ENCODE assay signal across 22 cellular contexts in the genomic region with DNA sequence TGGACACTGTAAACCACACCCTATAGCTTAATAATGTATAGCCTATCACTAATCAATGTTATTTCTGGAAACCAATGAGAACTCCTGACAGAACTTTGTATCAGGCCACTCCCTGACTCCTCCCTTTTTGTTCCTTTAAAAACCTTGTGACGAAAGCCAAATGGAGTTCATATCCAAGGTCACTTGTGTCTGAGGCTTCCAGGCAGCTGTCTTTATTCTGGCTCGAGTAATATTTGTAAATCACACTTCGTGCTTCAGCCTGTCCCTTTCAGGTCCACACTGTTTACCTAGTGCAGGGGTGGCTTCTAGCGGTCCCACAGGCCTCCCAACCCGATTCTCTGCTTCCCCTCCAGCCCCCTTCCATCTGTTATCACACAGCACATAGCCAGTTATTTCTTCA. TPM values are rescaled to one million over a fixed set of nuclear protein-coding genes. Genes with fewer than 3 reads are reported as not detected.
DNase-seq lines count a peak whose midpoint lies in the region; ATAC-seq, FAIRE-seq and TF ChIP-seq lines count a peak whose summit lies in the region.
"Had no signal": no experiment of that assay in that cellular context is flagged by ENCODE, and none has a peak within 500 bp of the region (broad histone marks: within the 10 kb centered on the region; RNA-seq: fewer than 3 reads in every experiment).

No MANE protein-coding gene starts in this region.

- H3K36me3 ChIP-seq in heart right ventricle (no peaks in the 10 kb centered on the region), pancreas (no peaks in the 10 kb centered on the region)

- TF ChIP-seq CTCF in heart right ventricle (IDR thresholded peaks at IDR 0.05) (no peak), pancreas (IDR thresholded peaks at IDR 0.05) (no peak), H9 (conservative IDR thresholded peaks at IDR 0.05) (no peak)

- no peaks in the 10 kb centered on the region for H3K79me1 ChIP-seq in H9 (ENCODE audit: insufficient read depth, low read depth, low read length, poor library complexity, severe bottlenecking)

- H3T11ph ChIP-seq in H9 (ENCODE audit: low read length), result no peak overlapping the region

- H4K20me1 ChIP-seq in H9 (ENCODE audit: control insufficient read depth, insufficient read depth, insufficient read length), result no peaks in the 10 kb centered on the region

- no peaks in the 10 kb centered on the region for H3K79me2 ChIP-seq in H9 (ENCODE audit: insufficient read depth, low read length)

- H3K27ac ChIP-seq in heart right ventricle (peak overlapping the region in 9 of 10 donors; percentile 15 to 82 (median 64)), pancreas (no peak overlapping the region), H9 (ENCODE audit: insufficient read length, low read depth, low read length) (no peak overlapping the region)
- H3K27ac ChIP-seq: SK-N-MC had no signal

- H3K27me3 ChIP-seq in heart right ventricle (no peaks in the 10 kb centered on the region), pancreas (no peaks in the 10 kb centered on the region), H9 (ENCODE audit: insufficient read depth, low read length) (no peaks in the 10 kb centered on the region)

- H3K18ac ChIP-seq in H9 (ENCODE audit: insufficient read length, low read depth, low read length), result no peak overlapping the region

- H3K36me3 Mint-ChIP-seq in H9 (ENCODE audit: insufficient read depth in 1 of 3, low read depth in 3 of 3), result no peaks in the 10 kb centered on the region
- H3K36me3 Mint-ChIP-seq: activated naive CD4-positive, alpha-beta T cell treated with anti-CD3 and anti-CD28 coated beads, Interleukin-2, amount 50 U/mL, for 24 hours; natural killer cell had no signal

- H3K4me2 ChIP-seq in H9 (ENCODE audit: insufficient read depth, insufficient read length, low read length), result no peak overlapping the region

- H3K56ac ChIP-seq in H9 (ENCODE audit: insufficient read length, low read depth, low read length), result no peak overlapping the region

- intact Hi-C loops in heart right ventricle (cut with DNase I) (no loop called here), pancreas (cut with DNase I) (no loop called here)

- H3K4me3 Mint-ChIP-seq in H9, result no peak overlapping the region
- H3K4me3 Mint-ChIP-seq: activated naive CD4-positive, alpha-beta T cell treated with anti-CD3 and anti-CD28 coated beads, Interleukin-2, amount 50 U/mL, for 24 hours; natural killer cell had no signal

- no peak overlapping the region for H2BK20ac ChIP-seq in H9 (ENCODE audit: low read depth, low read length, poor library complexity, severe bottlenecking)

- H2AFZ ChIP-seq in H9 (ENCODE audit: low read length), result no peak overlapping the region

- H2BK12ac ChIP-seq in H9 (ENCODE audit: insufficient read length, low read depth, low read length), result no peak overlapping the region

- H2BK5ac ChIP-seq in H9 (ENCODE audit: insufficient read length, low read length), result no peak overlapping the region

- no peak overlapping the region for H4K5ac ChIP-seq in H9 (ENCODE audit: insufficient read length, low read depth, low read length)

- H3K9me3 ChIP-seq in heart right ventricle (no peaks in the 10 kb centered on the region), pancreas (no peaks in the 10 kb centered on the region), H9 (ENCODE audit: control insufficient read depth, low read depth, low read length) (no peaks in the 10 kb centered on the region)

- no peak overlapping the region for H3K14ac ChIP-seq in H9 (ENCODE audit: insufficient read depth, low read length)

- H3K4me1 Mint-ChIP-seq in H9, result peaks cover 14 to 23% of the 10 kb centered on the region in 2 experiments
- H3K4me1 Mint-ChIP-seq: activated naive CD4-positive, alpha-beta T cell treated with anti-CD3 and anti-CD28 coated beads, Interleukin-2, amount 50 U/mL, for 24 hours; natural killer cell had no signal

- no peak overlapping the region for H4K8ac ChIP-seq in H9 (replicated peaks; ENCODE audit: insufficient read length, low read depth, low read length)

- no peak for FAIRE-seq in pancreas (lab: Jason Lieb, UNC)
- FAIRE-seq: colon had no signal

- H3K23ac ChIP-seq in H9 (ENCODE audit: insufficient read length, low read depth, low read length), result no peak overlapping the region

- no peak overlapping the region for H2AK5ac ChIP-seq in H9 (ENCODE audit: insufficient read length, low read length)

- H3K4me1 ChIP-seq in heart right ventricle (peaks cover 8 to 55% (median 24%) of the 10 kb centered on the region in 9 donors), pancreas (peaks cover 8 to 17% (median 11%) of the 10 kb centered on the region in 3 donors), H9 (ENCODE audit: insufficient read depth, low read length) (peaks cover 5% of the 10 kb centered on the region; the same call in 1 of the 2 replicates)

- peaks cover 5% of the 10 kb centered on the region for H3K27me3 Mint-ChIP-seq in H9 (ENCODE audit: low read depth)

- H3K23me2 ChIP-seq in H9 (ENCODE audit: insufficient read length, low read depth, low read length, poor library complexity, severe bottlenecking), result no peaks in the 10 kb centered on the region

- WGBS in heart right ventricle, 2 donors, result 16% methylated on average over 5 of the region's 5 CpGs
- 2 to 4% methylated on average over 5 of the region's 5 CpGs for WGBS in pancreas, 2 donors
- WGBS in H9 (ENCODE audit: extremely low coverage, insufficient read length, low lambda C conversion rate), result no CpG with 5 or more reads among the region's 5 CpGs

- ATAC-seq in heart right ventricle (peak; percentile 63 to 82 (median 76)), pancreas (peak; percentile 68 to 91 (median 84))
- ATAC-seq: natural killer cell, PC-3 had no signal

- no peak overlapping the region for H2BK15ac ChIP-seq in H9 (ENCODE audit: low read depth, low read length)

- H3K9ac ChIP-seq in H9 (ENCODE audit: extremely low read depth, insufficient read length, low read length), result no peak overlapping the region

- H3K9me3 Mint-ChIP-seq in H9, result no peaks in the 10 kb centered on the region; a peak in 1 of 5 replicates
- H3K9me3 Mint-ChIP-seq: activated naive CD4-positive, alpha-beta T cell treated with anti-CD3 and anti-CD28 coated beads, Interleukin-2, amount 50 U/mL, for 24 hours; natural killer cell had no signal

- no peak overlapping the region for H3K4me3 ChIP-seq in heart right ventricle
- no peak overlapping the region for H3K4me3 ChIP-seq in pancreas
- H3K4me3 ChIP-seq: SK-N-MC had no signal

- no peak overlapping the region for H4K91ac ChIP-seq in H9 (ENCODE audit: insufficient read length, low read depth, low read length)

- no peak overlapping the region for H3K4ac ChIP-seq in H9 (ENCODE audit: low read depth, low read length)

- no peak overlapping the region for H3K27ac Mint-ChIP-seq in H9
- H3K27ac Mint-ChIP-seq: activated naive CD4-positive, alpha-beta T cell treated with anti-CD3 and anti-CD28 coated beads, Interleukin-2, amount 50 U/mL, for 24 hours; natural killer cell had no signal

- H2BK120ac ChIP-seq in H9 (ENCODE audit: low read depth, low read length, poor library complexity, severe bottlenecking), result no peak overlapping the region

- peak; percentile 87 for DNase-seq in DMS53 (lab: John Stamatoyannopoulos, UW)
- DNase-seq in NCI-H2196 treated with DMSO at 0.1 percent for 48 hours (lab: John Stamatoyannopoulos, UW; ENCODE audit: unreplicated experiment), result peak; percentile 85
- DNase-seq in heart right ventricle, result peak in 1 of 2 donors; percentile 44
- DNase-seq in pancreas, result peak in 3 of 6 donors; percentile 56 to 63 (median 61)
- no peak for DNase-seq in H9
- DNase-seq in activated CD8-positive, alpha-beta memory T cell treated with anti-CD3 and anti-CD28 coated beads, Interleukin-2, amount 50 U/mL, for 48 hours, result no peak
- DNase-seq in AML-193 (lab: John Stamatoyannopoulos, UW), result no peak
- no peak for DNase-seq in activated CD4-positive, alpha-beta T cell treated with anti-CD3 and anti-CD28 coated beads, Interleukin-2, amount 50 U/mL, for 48 hours
- DNase-seq: activated CD4-positive, CD25-positive, alpha-beta regulatory T cell; activated CD8-positive, alpha-beta memory T cell treated with anti-CD3 and anti-CD28 coated beads for 24 hours; KBM-7; mesenchymal stem cell; natural killer cell; NCI-H2081 treated with DMSO at 0.1 percent for 48 hours; NCI-H526 treated with DMSO at 0.1 percent for 48 hours; PC-3; stimulated activated CD4-positive, alpha-beta T cell treated with anti-CD3 and anti-CD28 coated beads, Interleukin-15, amount 100 ng/mL, for 24 hours; T-helper 9 cell had no signal

RNA-seq across cellular contexts. Expression of a gene that starts 16.2 kb away (rescaled TPM):
- total RNA-seq in heart right ventricle, result under 1 TPM in 3 of 10 donors, not detected in 7; 0.22 to 0.25 (median 0.24) TPM
- polyA plus RNA-seq in heart right ventricle, result not detected
- under 1 TPM in 3 of 6 donors, not detected in 3; 0.08 to 0.73 (median 0.28) TPM for total RNA-seq in pancreas
- not detected for polyA plus RNA-seq in pancreas
- 0.22 TPM in 1 of 2 replicates, not detected in the other for total RNA-seq in H9 (2021)
- total RNA-seq: natural killer cell, PC-3, temporal lobe had no signal

RNA-seq across cellular contexts. Expression of a gene that starts 17.1 kb away (rescaled TPM):
- total RNA-seq in heart right ventricle, result 10 to 100 TPM; 44.2 to 87.5 (median 63.3) TPM
- 10 to 100 TPM; 52.6 to 94.7 TPM for polyA plus RNA-seq in heart right ventricle
- total RNA-seq in pancreas, result 10 to 100 TPM in 2 of 6 donors, 1 to 10 TPM in 4; 1.1 to 23.4 (median 9.1) TPM
- 1 to 10 TPM; 8.2 to 8.4 TPM for polyA plus RNA-seq in pancreas
- not detected in 2 replicates for total RNA-seq in H9 (2021)
- total RNA-seq: natural killer cell, PC-3 had no signal

Comparison
In these comparisons a context has a peak if more than half of its experiments do, and no peak if none do; other contexts are left out.
1. DNase-seq: peak in DMS53 (single experiment) and NCI-H2196 treated with DMSO at 0.1 percent for 48 hours (single experiment); none in H9 (single experiment), activated CD8-positive, alpha-beta memory T cell treated with anti-CD3 and anti-CD28 coated beads, Interleukin-2, amount 50 U/mL, for 48 hours (single experiment), AML-193 (0 of 2) and activated CD4-positive, alpha-beta T cell treated with anti-CD3 and anti-CD28 coated beads, Interleukin-2, amount 50 U/mL, for 48 hours (0 of 2).
2. H3K27ac ChIP-seq: peak in heart right ventricle (9 of 10); none in pancreas (0 of 4) and H9 (single experiment).